10 cellular contexts compared by ENCODE assay signal in the genomic region with DNA sequence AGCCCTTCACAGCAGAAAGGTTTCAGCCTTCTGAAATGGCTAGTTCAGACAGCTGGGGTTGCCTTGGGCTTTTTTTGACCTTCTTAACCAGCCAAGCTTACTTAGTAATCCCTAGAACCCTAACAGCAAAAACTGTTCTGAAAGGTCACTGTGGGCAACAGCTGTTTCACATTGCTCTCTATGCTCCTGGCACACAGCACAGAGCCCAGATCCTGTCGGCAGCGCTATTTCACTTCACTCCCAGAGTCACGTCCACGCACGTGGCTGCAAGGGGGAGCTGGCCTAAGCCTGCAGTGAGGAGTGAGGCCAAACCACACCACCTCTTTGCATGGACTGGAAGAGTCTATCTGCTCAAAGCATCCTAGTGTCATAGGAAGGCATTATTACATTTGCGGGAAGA. TPM values are rescaled to one million over a fixed set of nuclear protein-coding genes. Genes with fewer than 3 reads are reported as not detected.
A peak's percentile ranks its signal among the peaks of the same experiment; 100 is the strongest.
DNase-seq lines count a peak whose midpoint lies in the region; ATAC-seq and TF ChIP-seq lines count a peak whose summit lies in the region.
"Had no signal": no experiment of that assay in that cellular context is flagged by ENCODE, and none has a peak within 500 bp of the region (broad histone marks: within the 10 kb centered on the region; RNA-seq: fewer than 3 reads in every experiment).

No MANE protein-coding gene starts in this region.

- H3K4me1 Mint-ChIP-seq in activated CD4-positive, alpha-beta memory T cell treated with anti-CD3 and anti-CD28 coated beads, Interleukin-2, amount 10 ng/mL, durations not matched to agents 7 days and 5 days: peaks cover 17% of the 10 kb centered on the region

- CTCF ChIA-PET in activated CD4-positive, alpha-beta memory T cell treated with anti-CD3 and anti-CD28 coated beads, Interleukin-2, amount 10 ng/mL, durations not matched to agents 7 days and 5 days (lab: Charles Lee): no interaction called here

- no peak for TF ChIP-seq EP300 in ovary (IDR thresholded peaks at IDR 0.05)

- H3K9me3 Mint-ChIP-seq in activated CD4-positive, alpha-beta memory T cell treated with anti-CD3 and anti-CD28 coated beads, Interleukin-2, amount 10 ng/mL, durations not matched to agents 7 days and 5 days: no peaks in the 10 kb centered on the region

- no peaks in the 10 kb centered on the region for H3K27me3 Mint-ChIP-seq in activated CD4-positive, alpha-beta memory T cell treated with anti-CD3 and anti-CD28 coated beads, Interleukin-2, amount 10 ng/mL, durations not matched to agents 7 days and 5 days

- H3K4me2 ChIP-seq in Karpas-422 (ENCODE audit: low read depth, low read length, poor library complexity, severe bottlenecking): peak overlapping the region; percentile 39

- DNase-seq in Karpas-422 (no peak), ovary (peak; percentile 23 to 74 (median 64)), NCI-H748 treated with DMSO at 0.1 percent for 48 hours (lab: John Stamatoyannopoulos, UW) (no peak), SIG-M5 (lab: John Stamatoyannopoulos, UW) (no peak), NOMO-1 treated with dmso at 0.1 percent for 144 hours (lab: John Stamatoyannopoulos, UW; ENCODE audit: unreplicated experiment) (no peak)
- no peak for DNase-seq in activated CD4-positive, alpha-beta memory T cell treated with anti-CD3 and anti-CD28 coated beads, Interleukin-2, amount 10 ng/mL, durations not matched to agents 7 days and 5 days
- DNase-seq: stimulated activated naive CD8-positive, alpha-beta T cell treated with anti-CD3 and anti-CD28 coated beads, Interleukin-15, Interleukin-2, amounts not matched to agents 100 U/mL and 50 U/mL, for 24 hours had no signal

- peaks cover 15% of the 10 kb centered on the region for H3K36me3 Mint-ChIP-seq in activated CD4-positive, alpha-beta memory T cell treated with anti-CD3 and anti-CD28 coated beads, Interleukin-2, amount 10 ng/mL, durations not matched to agents 7 days and 5 days (ENCODE audit: low read depth)

- H3K27ac Mint-ChIP-seq in activated CD4-positive, alpha-beta memory T cell treated with anti-CD3 and anti-CD28 coated beads, Interleukin-2, amount 10 ng/mL, durations not matched to agents 7 days and 5 days: no peak overlapping the region

- H3K4me3 Mint-ChIP-seq in activated CD4-positive, alpha-beta memory T cell treated with anti-CD3 and anti-CD28 coated beads, Interleukin-2, amount 10 ng/mL, durations not matched to agents 7 days and 5 days: no peak overlapping the region

- H3K9me2 ChIP-seq in Karpas-422 (replicated peaks; ENCODE audit: insufficient read depth, low read length): no peaks in the 10 kb centered on the region

- peak overlapping the region; percentile 28 for H3K9ac ChIP-seq in Karpas-422 (ENCODE audit: low read length)

- POLR2A ChIA-PET in activated CD4-positive, alpha-beta memory T cell treated with anti-CD3 and anti-CD28 coated beads, Interleukin-2, amount 10 ng/mL, durations not matched to agents 7 days and 5 days (lab: Charles Lee): no interaction called here

- H3K27me3 ChIP-seq in Karpas-422 (ENCODE audit: low read length) (no peaks in the 10 kb centered on the region), ovary (no peaks in the 10 kb centered on the region)

- H2AFZ ChIP-seq in Karpas-422 (ENCODE audit: low read length): no peak overlapping the region

- TF ChIP-seq CTCF in ovary (IDR thresholded peaks at IDR 0.05): no peak

- H3K36me3 ChIP-seq in Karpas-422 (ENCODE audit: insufficient read depth, low read length) (peaks cover 11% of the 10 kb centered on the region; the same call in 1 of the 2 replicates), ovary (no peaks in the 10 kb centered on the region)

- H3K4me3 ChIP-seq in Karpas-422 (ENCODE audit: low read length) (no peak overlapping the region), ovary (no peak overlapping the region)

- peaks cover 98% of the 10 kb centered on the region for H3K4me1 ChIP-seq in Karpas-422 (ENCODE audit: low read length)
- peaks cover 6% of the 10 kb centered on the region for H3K4me1 ChIP-seq in ovary (ENCODE audit: insufficient read depth)

- peaks cover 67% of the 10 kb centered on the region for H3K79me2 ChIP-seq in Karpas-422 (ENCODE audit: low read length)

- WGBS in ovary, 3 donors: 17 to 24% (median 21%) methylated on average over 6 of the region's 6 CpGs

- peak overlapping the region; percentile 100 for H3K27ac ChIP-seq in Karpas-422 (ENCODE audit: low read length)
- no peak overlapping the region for H3K27ac ChIP-seq in ovary

- H4K20me1 ChIP-seq in Karpas-422 (ENCODE audit: insufficient read depth, low read depth, low read length): no peaks in the 10 kb centered on the region

- H3K9me3 ChIP-seq in Karpas-422 (ENCODE audit: low read length): no peaks in the 10 kb centered on the region
- no peaks in the 10 kb centered on the region for H3K9me3 ChIP-seq in ovary

- intact Hi-C loops in ovary (cut with DNase I): no loop called here

- ATAC-seq in GM19025 (IDR thresholded peaks at IDR 0.05; ENCODE audit: low read depth, unreplicated experiment) (peak; percentile 66), HG02763 (IDR thresholded peaks at IDR 0.05; ENCODE audit: unreplicated experiment) (peak; percentile 75)
- ATAC-seq: Panc1; stimulated activated naive CD8-positive, alpha-beta T cell treated with anti-CD3 and anti-CD28 coated beads, Interleukin-15, Interleukin-2, amounts not matched to agents 100 U/mL and 50 U/mL, for 24 hours had no signal

- TF ChIP-seq POLR2A in ovary (IDR thresholded peaks at IDR 0.05): no peak

RNA-seq across cellular contexts. Expression of a gene that starts 32.0 kb away (rescaled TPM):
- 15.6 and 28.5 TPM in 2 replicates for total RNA-seq in Karpas-422 (2014; rRNA removed; shearing (Covaris generic); ENCODE audit: low replicate concordance)
- total RNA-seq in ovary: 1 to 10 TPM; 2.6 to 8.4 (median 6.1) TPM
- polyA plus RNA-seq in ovary: 10 to 100 TPM in 1 of 2 donors, 1 to 10 TPM in 1; 3.8 to 11.7 TPM
- total RNA-seq in activated CD4-positive, alpha-beta memory T cell treated with anti-CD3 and anti-CD28 coated beads, Interleukin-2, amount 10 ng/mL, durations not matched to agents 7 days and 5 days: 1 to 10 TPM; 1.2 to 1.3 TPM

RNA-seq across cellular contexts. Expression of a gene that starts 32.4 kb away (rescaled TPM):
- 36.8 and 41.2 TPM in 2 replicates for total RNA-seq in Karpas-422 (2014; rRNA removed; shearing (Covaris generic); ENCODE audit: low replicate concordance)
- 10 to 100 TPM in 6 of 7 donors, 1 to 10 TPM in 1; 7.3 to 17.9 (median 14.8) TPM for total RNA-seq in ovary
- 10 to 100 TPM in 1 of 2 donors, 1 to 10 TPM in 1; 7.0 to 15.0 TPM for polyA plus RNA-seq in ovary
- total RNA-seq in activated CD4-positive, alpha-beta memory T cell treated with anti-CD3 and anti-CD28 coated beads, Interleukin-2, amount 10 ng/mL, durations not matched to agents 7 days and 5 days: 10 to 100 TPM; 16.3 to 16.4 TPM

Comparison
In these comparisons a context has a peak if more than half of its experiments do, and no peak if none do; other contexts are left out.
1. DNase-seq: peak in ovary (5 of 5); none in Karpas-422 (single experiment), NCI-H748 treated with DMSO at 0.1 percent for 48 hours (single experiment), SIG-M5 (single experiment), activated CD4-positive, alpha-beta memory T cell treated with anti-CD3 and anti-CD28 coated beads, Interleukin-2, amount 10 ng/mL, durations not matched to agents 7 days and 5 days (single experiment) and NOMO-1 treated with dmso at 0.1 percent for 144 hours (single experiment).